Comparison of ENCODE assay signal across 20 cellular contexts in the genomic region with DNA sequence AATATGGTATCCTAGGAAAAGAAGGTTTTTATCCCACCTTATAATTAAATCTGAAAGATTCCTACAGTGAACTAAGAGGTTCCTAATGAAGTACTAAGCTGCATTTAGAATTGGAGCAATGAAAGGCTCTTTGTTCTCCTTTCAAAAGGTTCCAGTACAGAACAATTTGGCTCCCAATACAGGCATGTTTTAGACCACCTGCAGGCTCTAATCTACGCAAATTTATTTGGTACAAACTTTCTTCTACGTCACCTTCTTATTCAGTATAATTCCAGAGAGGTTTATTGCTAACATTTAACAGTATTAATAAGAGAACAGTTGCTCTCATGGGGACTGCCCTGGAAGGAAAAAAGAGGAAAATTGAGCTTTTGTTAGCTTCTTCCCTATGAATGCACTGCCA. TPM values are rescaled to one million over a fixed set of nuclear protein-coding genes. Genes with fewer than 3 reads are reported as not detected.
DNase-seq lines count a peak whose midpoint lies in the region; ATAC-seq and TF ChIP-seq lines count a peak whose summit lies in the region.
"Had no signal": no experiment of that assay in that cellular context is flagged by ENCODE, and none has a peak within 500 bp of the region (broad histone marks: within the 10 kb centered on the region; RNA-seq: fewer than 3 reads in every experiment).

No MANE protein-coding gene starts in this region.

- TF ChIP-seq CTCF in PC-9 (conservative IDR thresholded peaks at IDR 0.05) (no peak), brain (conservative IDR thresholded peaks at IDR 0.05) (no peak), neural progenitor cell (IDR thresholded peaks at IDR 0.05) (no peak), retinal pigment epithelial cell (conservative IDR thresholded peaks at IDR 0.05; ENCODE audit: low read depth, low read length) (no peak), breast epithelium (IDR thresholded peaks at IDR 0.05) (no peak)

- 0 out of 2 replicates have a peak overlapping the region, but pooled peaks have one; percentile 49 for H2AFZ ChIP-seq in PC-9
- no peak overlapping the region for H2AFZ ChIP-seq in neural progenitor cell (replicated peaks)

- intact Hi-C loops in PC-9 (cut with micrococcal nuclease; ENCODE audit: unreplicated experiment) (no loop called here), breast epithelium (cut with DNase I; ENCODE audit: low total_unique reads) (no loop called here)

- H3K4me2 ChIP-seq in PC-9: no peak overlapping the region
- peak overlapping the region; percentile 56 for H3K4me2 ChIP-seq in neural progenitor cell

- no peaks in the 10 kb centered on the region for H3K4me1 ChIP-seq in PC-9 (replicated peaks; ENCODE audit: insufficient read depth)
- H3K4me1 ChIP-seq in neural progenitor cell: peaks cover 27% of the 10 kb centered on the region
- no peaks in the 10 kb centered on the region for H3K4me1 ChIP-seq in breast epithelium
- H3K4me1 ChIP-seq: Caco-2, SJSA1 had no signal

- H3K4me3 Mint-ChIP-seq in brain (peak overlapping the region in 1 of 5 experiments; percentile 10), neural progenitor cell (no peak overlapping the region)
- H3K4me3 Mint-ChIP-seq: CD4-positive, alpha-beta memory T cell had no signal

- H3K9me3 ChIP-seq in PC-9 (ENCODE audit: insufficient read depth, low read depth): no peaks in the 10 kb centered on the region; the same call in 1 of the 2 replicates
- peaks cover 19% of the 10 kb centered on the region for H3K9me3 ChIP-seq in neural progenitor cell (ENCODE audit: low read depth)
- H3K9me3 ChIP-seq in breast epithelium: peaks cover 18 to 28% of the 10 kb centered on the region in 2 donors
- H3K9me3 ChIP-seq: SJSA1 had no signal

- H3K27ac ChIP-seq in PC-9 (no peak overlapping the region), neural progenitor cell (peak overlapping the region; percentile 69), breast epithelium (no peak overlapping the region)
- H3K27ac ChIP-seq: SJSA1 had no signal

- H3K36me3 ChIP-seq in PC-9 (ENCODE audit: low read depth) (no peaks in the 10 kb centered on the region), neural progenitor cell (peaks cover 3% of the 10 kb centered on the region), breast epithelium (no peaks in the 10 kb centered on the region)
- H3K36me3 ChIP-seq: SJSA1 had no signal

- H3K9me2 ChIP-seq in PC-9 (ENCODE audit: insufficient read depth): no peaks in the 10 kb centered on the region

- H4K20me1 ChIP-seq in PC-9 (ENCODE audit: insufficient read depth) (no peaks in the 10 kb centered on the region), neural progenitor cell (ENCODE audit: low read depth) (no peaks in the 10 kb centered on the region)

- H3K4me3 ChIP-seq in PC-9 (no peak overlapping the region), neural progenitor cell (peak overlapping the region; percentile 6), retinal pigment epithelial cell (ENCODE audit: low read length) (no peak overlapping the region), breast epithelium (no peak overlapping the region)
- H3K4me3 ChIP-seq: SJSA1 had no signal

- H3K27me3 ChIP-seq in PC-9 (ENCODE audit: insufficient read depth, low read depth) (no peaks in the 10 kb centered on the region), neural progenitor cell (no peaks in the 10 kb centered on the region), breast epithelium (no peaks in the 10 kb centered on the region)
- H3K27me3 ChIP-seq: SJSA1 had no signal

- no peaks in the 10 kb centered on the region for H3K27me3 Mint-ChIP-seq in brain
- H3K27me3 Mint-ChIP-seq in neural progenitor cell (ENCODE audit: insufficient read depth, low read depth): no peaks in the 10 kb centered on the region
- H3K27me3 Mint-ChIP-seq: CD4-positive, alpha-beta memory T cell had no signal

- DNase-seq in PC-9: no peak
- DNase-seq in neural progenitor cell (ENCODE audit: low spot score): peak; percentile 74
- DNase-seq in retinal pigment epithelial cell (ENCODE audit: low read depth): peak; percentile 2
- no peak for DNase-seq in breast epithelium (ENCODE audit: low spot score in 2 of 2)
- DNase-seq in activated CD8-positive, alpha-beta memory T cell treated with anti-CD3 and anti-CD28 coated beads, Interleukin-2, amount 50 U/mL, for 4 hours: no peak
- DNase-seq: Caco-2; CD4-positive, alpha-beta memory T cell; HCEC 1CT; NCI-H1092; NCI-H1417 treated with DMSO at 0.1 percent for 48 hours; NCI-H187; NCI-H2081 treated with DMSO at 0.1 percent for 48 hours; NCI-H446; NCI-H524 treated with DMSO at 0.1 percent for 48 hours; NCI-H774; Right ventricle myocardium superior; RPMI8226 had no signal

- POLR2A ChIA-PET in PC-9 (lab: Charles Lee; ENCODE audit: unreplicated experiment): no interaction called here

- no peak for ATAC-seq in GM18511 (IDR thresholded peaks at IDR 0.05; ENCODE audit: unreplicated experiment)

- H3K9ac ChIP-seq in neural progenitor cell: no peak overlapping the region

- H3F3A ChIP-seq in PC-9 (ENCODE audit: insufficient read depth, low read depth) (no peaks in the 10 kb centered on the region), neural progenitor cell (ENCODE audit: low read depth) (peaks cover 17% of the 10 kb centered on the region)

- H3K36me3 Mint-ChIP-seq in brain (peaks cover 69% of the 10 kb centered on the region), neural progenitor cell (peaks cover 25% of the 10 kb centered on the region)

- CTCF ChIA-PET in PC-9 (lab: Charles Lee): no interaction called here

- H3K4me1 Mint-ChIP-seq in brain (peaks cover 15% of the 10 kb centered on the region), neural progenitor cell (peaks cover 23% of the 10 kb centered on the region)
- H3K4me1 Mint-ChIP-seq: CD4-positive, alpha-beta memory T cell had no signal

- H3K27ac Mint-ChIP-seq in brain: peak overlapping the region in 4 of 5 experiments; percentile 73 to 91 (median 80)
- no peak overlapping the region for H3K27ac Mint-ChIP-seq in neural progenitor cell
- H3K27ac Mint-ChIP-seq: CD4-positive, alpha-beta memory T cell had no signal

- no peak for TF ChIP-seq POLR2A in breast epithelium (IDR thresholded peaks at IDR 0.05)

- H3K79me2 ChIP-seq in PC-9 (ENCODE audit: low read depth) (no peaks in the 10 kb centered on the region), neural progenitor cell (ENCODE audit: low read depth) (no peaks in the 10 kb centered on the region)

- BruUV-seq in PC-9 (replicated peaks; lab: Mats Ljungman, UMichigan): no TSS peak

- peaks cover 21 to 31% (median 31%) of the 10 kb centered on the region in 5 experiments for H3K9me3 Mint-ChIP-seq in brain
- H3K9me3 Mint-ChIP-seq in neural progenitor cell: peaks cover 32% of the 10 kb centered on the region

RNA-seq across cellular contexts. Expression of a gene that starts 37.6 kb away (rescaled TPM):
- total RNA-seq in PC-9 (2021) (not detected in 2 replicates), neural progenitor cell (ENCODE audit: low replicate concordance) (not detected in 2 replicates), breast epithelium (under 1 TPM in 2 of 3 donors, not detected in 1; under 0.01 to 0.48 TPM)
- polyA plus RNA-seq in brain (ENCODE audit: insufficient read depth, low read depth, low replicate concordance): 5.6 TPM
- total RNA-seq: Caco-2; CD4-positive, alpha-beta memory T cell; SJSA1 had no signal
- polyA plus RNA-seq: CD4-positive, alpha-beta memory T cell had no signal

Comparison
In these comparisons a context has a peak if more than half of its experiments do, and no peak if none do; other contexts are left out.
1. DNase-seq: peak in neural progenitor cell (single experiment) and retinal pigment epithelial cell (single experiment); none in PC-9 (0 of 2), breast epithelium (0 of 2) and activated CD8-positive, alpha-beta memory T cell treated with anti-CD3 and anti-CD28 coated beads, Interleukin-2, amount 50 U/mL, for 4 hours (single experiment).